Comparison of ENCODE assay signal across 27 cellular contexts in genomic region chr1:211894312-211894711, GRCh38.
"Had no signal": no experiment of that assay in that cellular context is flagged by ENCODE, and none has a peak within 500 bp of the region (broad histone marks: within the 10 kb centered on the region; RNA-seq: fewer than 3 reads in every experiment).

No MANE protein-coding gene starts in this region.

- H3K36me3 ChIP-seq: neutrophil, ovary, stomach, thoracic aorta, thyroid gland, tibial nerve, upper lobe of left lung, vagina had no signal

- ATAC-seq: naive thymus-derived CD8-positive, alpha-beta T cell; natural killer cell treated with Interleukin-12 subunit alpha and Interleukin-12 subunit beta and Interleukin-15 and Interleukin-18, amount 100 ng/mL, for 72 hours; psoas muscle; right cardiac atrium; sciatic nerve; stimulated activated effector memory CD8-positive, alpha-beta T cell treated with anti-CD3 and anti-CD28 coated beads, Interleukin-12 subunit alpha, Interleukin-12 subunit beta, amount 100 ng/mL, for 72 hours; stimulated activated naive B cell treated with anti-CD40 and anti-IgM and Interleukin-4, amounts not matched to agents 10 μg/mL and 1 μg/mL and 100 μg/mL, for 72 hours had no signal

- H3K79me2 ChIP-seq: parathyroid adenoma had no signal

- H3K4me3 ChIP-seq: ovary, psoas muscle, stomach, thoracic aorta, thyroid gland, tibial nerve, upper lobe of left lung, vagina had no signal

- FAIRE-seq: small intestine, urothelium cell line had no signal

- H3K27ac ChIP-seq: neutrophil, ovary, parathyroid adenoma, psoas muscle, stomach, thoracic aorta, thyroid gland, tibial nerve, upper lobe of left lung, vagina had no signal

- H3K9ac ChIP-seq: parathyroid adenoma had no signal

- H3K9me3 ChIP-seq: neutrophil, ovary, psoas muscle, stomach, thoracic aorta, thyroid gland, tibial nerve, upper lobe of left lung, vagina had no signal

- H3K27me3 ChIP-seq: neutrophil, ovary, stomach, thyroid gland, tibial nerve, upper lobe of left lung, vagina had no signal

- DNase-seq: naive thymus-derived CD8-positive, alpha-beta T cell; nephron progenitor cell; nucleus accumbens; ovary; posterior cingulate gyrus; psoas muscle; right cardiac atrium; small intestine; stimulated activated CD4-positive, alpha-beta T cell treated with anti-CD3 and anti-CD28 coated beads, Interleukin-15, amount 100 ng/mL, for 24 hours; stimulated activated CD4-positive, alpha-beta T cell treated with anti-CD3 and anti-CD28 coated beads, Interleukin-2, amount 100 ng/mL, for 24 hours; stimulated activated CD4-positive, alpha-beta T cell treated with anti-CD3 and anti-CD28 coated beads, Interleukin-2, amount 100 ng/mL, for 48 hours; stimulated activated CD4-positive, alpha-beta T cell treated with anti-CD3 and anti-CD28 coated beads, Interleukin-4, amount 100 ng/mL, for 24 hours; stimulated activated naive B cell treated with anti-CD40 and anti-IgM and Interleukin-4, amounts not matched to agents 10 μg/mL and 1 μg/mL and 100 μg/mL, for 72 hours; stimulated activated naive CD4-positive, alpha-beta T cell treated with Interleukin-2 at 50 U/mL for 16 hours; stomach; thyroid gland; trophoblast cell; upper lobe of left lung had no signal

- H3K4me1 ChIP-seq: parathyroid adenoma, psoas muscle, thyroid gland, tibial nerve, vagina had no signal

- H2AFZ ChIP-seq: parathyroid adenoma had no signal
